In genomic region chr2:149685401-149685800, GRCh38 we compare ENCODE assay signal across 7 cellular contexts.
DNase-seq lines count a peak whose midpoint lies in the region; ATAC-seq, FAIRE-seq and TF ChIP-seq lines count a peak whose summit lies in the region.
"Not testable (repeated sequence)": the region's sequence is repeated elsewhere in the genome, so short reads cannot be mapped to it uniquely, and the experiment has no call there.

No MANE protein-coding gene starts in this region.

- intact Hi-C loops in K562 (cut with micrococcal nuclease): not testable (repeated sequence)

- H2AFZ ChIP-seq in astrocyte (ENCODE audit: low read depth, low read length); K562 (ENCODE audit: low read depth, low read length): not testable (repeated sequence)

- BruUV-seq in K562 (replicated peaks; lab: Mats Ljungman, UMichigan): not testable (repeated sequence)

- not testable (repeated sequence) for H4K20me1 ChIP-seq in astrocyte (ENCODE audit: insufficient read depth, low read length); K562 (replicated peaks; ENCODE audit: control insufficient read depth, insufficient read depth, low read length)

- H3K79me2 ChIP-seq in astrocyte (ENCODE audit: insufficient read depth, low read length); K562 (ENCODE audit: control insufficient read depth, insufficient read depth, low read length): not testable (repeated sequence)

- POLR2A ChIA-PET in HEK293 (lab: Yijun Ruan, JAX); K562 (lab: Yijun Ruan, JAX): not testable (repeated sequence)

- peak; percentile 40 for FAIRE-seq in GM12891 (lab: Jason Lieb, UNC)
- FAIRE-seq in astrocyte (lab: Jason Lieb, UNC): peak; percentile 9
- not testable (repeated sequence) for FAIRE-seq in K562 (lab: Jason Lieb, UNC)

- not testable (repeated sequence) for H3K4me2 ChIP-seq in astrocyte (ENCODE audit: low read length); K562 (ENCODE audit: insufficient read depth, low read length)

- not testable (repeated sequence) for TF ChIP-seq RAD21 in K562 (CRISPR knock-in tag; conservative IDR thresholded peaks at IDR 0.05 in 1 of 2, IDR thresholded peaks at IDR 0.05 in 1 of 2)

- not testable (repeated sequence) for TF ChIP-seq POLR2A in GM12891 (IDR thresholded peaks at IDR 0.05; ENCODE audit: low read depth, low read length); K562 (conservative IDR thresholded peaks at IDR 0.05)

- not testable (repeated sequence) for TF ChIP-seq CTCF in HEK293 (tag by site-specific recombination; IDR thresholded peaks at IDR 0.05); astrocyte (IDR thresholded peaks at IDR 0.05; ENCODE audit: insufficient read depth, low read depth, low read length); K562 (IDR thresholded peaks at IDR 0.05 in 2 of 3, conservative IDR thresholded peaks at IDR 0.05 in 1 of 3; ENCODE audit: insufficient read depth in 2 of 3, low read depth in 1 of 3, low read length in 3 of 3); brain (conservative IDR thresholded peaks at IDR 0.05); osteocyte (IDR thresholded peaks at IDR 0.05)

- not testable (repeated sequence) for H3K27me3 ChIP-seq in astrocyte (ENCODE audit: insufficient read depth, low read length); K562 (ENCODE audit: control insufficient read depth in 2 of 2, insufficient read depth in 2 of 2, low read length in 2 of 2)

- H3K36me3 Mint-ChIP-seq in astrocyte (ENCODE audit: low read depth, unreplicated experiment); brain; osteocyte (ENCODE audit: unreplicated experiment): not testable (repeated sequence)

- in situ Hi-C loops in K562 (cut with MboI): not testable (repeated sequence)

- H3K4me3 ChIP-seq in HEK293 (ENCODE audit: low read depth, low read length); astrocyte (ENCODE audit: insufficient read depth, low read depth, low read length); K562: not testable (repeated sequence)

- not testable (repeated sequence) for H3K4me1 Mint-ChIP-seq in astrocyte (ENCODE audit: low read depth, unreplicated experiment)
- H3K4me1 Mint-ChIP-seq in brain (peaks cover 37% of the 10 kb centered on the region), osteocyte (ENCODE audit: unreplicated experiment) (peaks cover 26% of the 10 kb centered on the region)

- H3K27me3 Mint-ChIP-seq in astrocyte (ENCODE audit: low read depth, unreplicated experiment); brain; osteocyte (ENCODE audit: unreplicated experiment): not testable (repeated sequence)

- H3K36me3 ChIP-seq in HEK293 (ENCODE audit: control insufficient read depth in 2 of 2, insufficient read depth in 1 of 2, low read length in 2 of 2); astrocyte (ENCODE audit: insufficient read depth, low read length); K562 (ENCODE audit: control insufficient read depth, insufficient read depth, low read length): not testable (repeated sequence)

- CTCF ChIA-PET in HEK293 (lab: Yijun Ruan, JAX); K562 (lab: Yijun Ruan, JAX; ENCODE audit: low intra/inter-chr PET ratio): not testable (repeated sequence)

- not testable (repeated sequence) for H3K9ac ChIP-seq in astrocyte (ENCODE audit: low read length); K562 (ENCODE audit: insufficient read depth in 1 of 2, low read depth in 2 of 2, low read length in 2 of 2)

- H3K9me1 ChIP-seq in K562 (ENCODE audit: control insufficient read depth, insufficient read depth, low read length): not testable (repeated sequence)

- not testable (repeated sequence) for H3K4me1 ChIP-seq in HEK293 (ENCODE audit: control insufficient read depth, insufficient read depth, low read length); astrocyte (ENCODE audit: insufficient read depth, low read length); K562 (replicated peaks in 1 of 2; ENCODE audit: control insufficient read depth in 2 of 2, insufficient read depth in 2 of 2, low read length in 2 of 2)

- 0% methylated on average over 4 of the region's 4 CpGs for WGBS in K562 (ENCODE audit: insufficient coverage, low coverage, missing lambda C conversion rate)

- ATAC-seq in SK-N-SH treated with all-trans-retinoic acid at 6 μM for 48 hours, K562: not testable (repeated sequence)

- not testable (repeated sequence) for H3K4me3 Mint-ChIP-seq in astrocyte (ENCODE audit: unreplicated experiment); brain; osteocyte (ENCODE audit: unreplicated experiment)

- TF ChIP-seq EP300 in K562 (IDR thresholded peaks at IDR 0.05; ENCODE audit: low read length): not testable (repeated sequence)

- DNase-seq in GM12891 (ENCODE audit: insufficient read length, low spot score); astrocyte (ENCODE audit: low read depth); K562 (ENCODE audit: extremely low read depth in 1 of 4, low spot score in 3 of 4); osteocyte (ENCODE audit: extremely low spot score, unreplicated experiment): not testable (repeated sequence)

- H3K9me3 ChIP-seq in HEK293 (ENCODE audit: control insufficient read depth, insufficient read depth, low read depth, low read length); astrocyte (ENCODE audit: insufficient read depth, low read depth, low read length); K562 (replicated peaks; ENCODE audit: control insufficient read depth, insufficient read depth, low read depth, low read length): not testable (repeated sequence)

- H3K27ac ChIP-seq in HEK293 (ENCODE audit: extremely low read depth, low read depth, low read length); astrocyte (ENCODE audit: low read depth, low read length); K562 (ENCODE audit: extremely low read depth, low read depth, low read length): not testable (repeated sequence)

- not testable (repeated sequence) for H3K9me3 Mint-ChIP-seq in astrocyte (ENCODE audit: unreplicated experiment); osteocyte (ENCODE audit: unreplicated experiment)
- peaks cover 2 to 11% (median 4%) of the 10 kb centered on the region in 5 experiments for H3K9me3 Mint-ChIP-seq in brain

- H3K27ac Mint-ChIP-seq in astrocyte (ENCODE audit: unreplicated experiment): not testable (repeated sequence)
- H3K27ac Mint-ChIP-seq in brain: peak overlapping the region in 3 of 5 experiments; percentile 6 to 40 (median 23)
- H3K27ac Mint-ChIP-seq in osteocyte (ENCODE audit: unreplicated experiment): peak overlapping the region; percentile 12

TF ChIP-seq in HEK293, 187 proteins besides CTCF, POLR2A, EP300 and RAD21:
- peak; percentile 73 for TF ChIP-seq ZNF146 (tag by site-specific recombination; IDR thresholded peaks at IDR 0.05)

TF ChIP-seq in SK-N-SH treated with all-trans-retinoic acid at 6 μM for 48 hours, 23 proteins besides CTCF, POLR2A, EP300 and RAD21:
- peak; percentile 90 for TF ChIP-seq ZNF8 (CRISPR knock-in tag; IDR thresholded peaks at IDR 0.05)

TF ChIP-seq in K562, 482 proteins besides CTCF, POLR2A, EP300 and RAD21:
- TF ChIP-seq ZNF146 (CRISPR knock-in tag; IDR thresholded peaks at IDR 0.05; ENCODE audit: unreplicated experiment) (peak; percentile 62), RBM25 (IDR thresholded peaks at IDR 0.05; ENCODE audit: low read depth, low read length, severe bottlenecking) (peak; percentile 19)
